ENCODE assay signal across 8 cellular contexts in genomic region chr16:85027349-85027967, GRCh38. TPM values are rescaled to one million over a fixed set of nuclear protein-coding genes. Genes with fewer than 3 reads are reported as not detected.
DNase-seq lines count a peak whose midpoint lies in the region; ATAC-seq and TF ChIP-seq lines count a peak whose summit lies in the region.

Gene KIAA0513, plus strand, starts transcription at chr16:85027795. Its CDS starts 39,277 bp downstream, at chr16:85067072.

- TF ChIP-seq POLR2A in stomach (IDR thresholded peaks at IDR 0.05), result peak in 2 of 4 donors; percentile 82 to 83

- ATAC-seq in GM23338, result peak; percentile 86

- WGBS in stomach, 5 donors, result 0% methylated on average over 16 to 59 of the region's 59 CpGs

- intact Hi-C loops in stomach (cut with DNase I; ENCODE audit: low total_unique reads), result no loop called here

- no peaks in the 10 kb centered on the region for H4K20me1 ChIP-seq in GM23338 (replicated peaks; ENCODE audit: insufficient read depth)

- H3K36me3 Mint-ChIP-seq in GM23338 (ENCODE audit: low read depth) (no peaks in the 10 kb centered on the region), neural crest cell (ENCODE audit: low read depth) (no peaks in the 10 kb centered on the region)

- H3K36me3 ChIP-seq in GM23338 (ENCODE audit: insufficient read depth), result no peaks in the 10 kb centered on the region
- peaks cover 0 to 11% (median 11%) of the 10 kb centered on the region in 4 donors for H3K36me3 ChIP-seq in stomach

- H3K4me2 ChIP-seq in GM23338, result peak within 1 kb of the TSS; percentile 81

- peak within 1 kb of the TSS; percentile 94; the same call in 1 of the 2 replicates for H3K27ac Mint-ChIP-seq in GM23338
- H3K27ac Mint-ChIP-seq in neural crest cell (ENCODE audit: unreplicated experiment), result peak within 1 kb of the TSS; percentile 94

- peaks cover 23% of the 10 kb centered on the region for H3K4me1 Mint-ChIP-seq in GM23338
- H3K4me1 Mint-ChIP-seq in neural crest cell, result peaks cover 27% of the 10 kb centered on the region

- POLR2A ChIA-PET in RWPE1 (lab: Yijun Ruan, JAX; ENCODE audit: low non-redundant PET), result interaction anchor here (0.6 to 1.2 kb wide), 4 partner anchors 11 to 716 kb away, joined by 3 to 4 read pairs (median 3); no protein-coding TSS in a partner anchor

- H3F3A ChIP-seq in GM23338 (replicated peaks; ENCODE audit: low read depth), result no peaks in the 10 kb centered on the region

- peak within 1 kb of the TSS; percentile 83 for H3K4me3 ChIP-seq in GM23338
- peak within 1 kb of the TSS; percentile 83 for H3K4me3 ChIP-seq in LNCaP clone FGC (ENCODE audit: low read depth, low read length)
- H3K4me3 ChIP-seq in stomach, result peak within 1 kb of the TSS; percentile 69 to 99 (median 88)

- H2AFZ ChIP-seq in GM23338, result peak within 1 kb of the TSS; percentile 98

- H3K9me3 ChIP-seq in stomach, result no peaks in the 10 kb centered on the region

- peaks cover 16% of the 10 kb centered on the region for H3K27me3 Mint-ChIP-seq in GM23338 (ENCODE audit: insufficient read depth, low read depth, poor library complexity)
- peaks cover 23% of the 10 kb centered on the region for H3K27me3 Mint-ChIP-seq in neural crest cell (ENCODE audit: low read depth)

- H3K4me3 Mint-ChIP-seq in GM23338 (peak within 1 kb of the TSS; percentile 88), neural crest cell (peak within 1 kb of the TSS; percentile 93)

- H3K9me2 ChIP-seq in GM23338 (ENCODE audit: insufficient read depth), result no peaks in the 10 kb centered on the region

- TF ChIP-seq CTCF in GM23338 (conservative IDR thresholded peaks at IDR 0.05; ENCODE audit: low read depth in 2 of 2), result peak in 1 of 2 experiments; percentile 29; a peak in 1 of 4 replicates
- peak; percentile 6; the same call in 1 of the 2 replicates for TF ChIP-seq CTCF in LNCaP clone FGC (IDR thresholded peaks at IDR 0.05; ENCODE audit: control insufficient read depth, extremely low read depth, insufficient read depth)
- TF ChIP-seq CTCF in RWPE1 (conservative IDR thresholded peaks at IDR 0.05; ENCODE audit: low read depth), result no peak
- peak; percentile 17 for TF ChIP-seq CTCF in neural crest cell (conservative IDR thresholded peaks at IDR 0.05)
- peak in 1 of 7 experiments; percentile 15 for TF ChIP-seq CTCF in stomach (IDR thresholded peaks at IDR 0.05)

- H3K79me2 ChIP-seq in GM23338 (replicated peaks; ENCODE audit: insufficient read depth), result no peaks in the 10 kb centered on the region

- H3K27ac ChIP-seq in GM23338 (ENCODE audit: low read depth), result no peak within 1 kb of the TSS
- peak within 1 kb of the TSS; percentile 76 for H3K27ac ChIP-seq in RWPE1
- H3K27ac ChIP-seq in stomach, result peak within 1 kb of the TSS; percentile 86 to 97 (median 95)

- H3K4me1 ChIP-seq in GM23338 (ENCODE audit: insufficient read depth) (peaks cover 16% of the 10 kb centered on the region; the same call in 1 of the 2 replicates), stomach (peaks cover 13 to 56% (median 41%) of the 10 kb centered on the region in 4 donors)

- no peak for TF ChIP-seq EP300 in stomach (IDR thresholded peaks at IDR 0.05)

- H3K9me3 Mint-ChIP-seq in GM23338, result no peaks in the 10 kb centered on the region
- H3K9me3 Mint-ChIP-seq in neural crest cell, result no peaks in the 10 kb centered on the region

- H3K27me3 ChIP-seq in GM23338 (ENCODE audit: insufficient read depth), result peaks cover 14% of the 10 kb centered on the region; the same call in 1 of the 2 replicates
- H3K27me3 ChIP-seq in stomach, result no peaks in the 10 kb centered on the region

- CTCF ChIA-PET in RWPE1 (lab: Yijun Ruan, JAX), result interaction anchor here (0.7 to 1.9 kb wide), 3 partner anchors 57 to 75 kb away, joined by 3 to 5 read pairs (median 3); no protein-coding TSS in a partner anchor

- DNase-seq in ELF-1 (ENCODE audit: low read depth, low spot score), result peak; percentile 95
- peak; percentile 94 for DNase-seq in GM23338 (ENCODE audit: low spot score)
- no peak for DNase-seq in LNCaP clone FGC (ENCODE audit: low read depth)
- peak; percentile 98 for DNase-seq in RWPE1 (ENCODE audit: low spot score)
- DNase-seq in activated effector memory CD4-positive, alpha-beta T cell treated with anti-CD3 and anti-CD28 coated beads, Interleukin-2, amount 50 U/mL, for 16 hours, result peak; percentile 98
- peak; percentile 88 for DNase-seq in fibroblast of the conjunctiva (ENCODE audit: low read depth)
- DNase-seq in neural crest cell (ENCODE audit: low read depth, low spot score), result peak; percentile 96
- peak; percentile 97 for DNase-seq in stomach

TF ChIP-seq in GM23338, 12 proteins besides CTCF, POLR2A, EP300 and RAD21:
- no peak for TF ChIP-seq REST (IDR thresholded peaks at IDR 0.05; ENCODE audit: unreplicated experiment)
- no peak for TF ChIP-seq EZH2phosphoT487 (IDR thresholded peaks at IDR 0.05; ENCODE audit: unreplicated experiment)
- TF ChIP-seq POLR2AphosphoS5 (IDR thresholded peaks at IDR 0.05; ENCODE audit: low read depth), result peak; percentile 91
- no peak for TF ChIP-seq ETS1 (IDR thresholded peaks at IDR 0.05)
TF ChIP-seq in GM23338: peak in this region for 1.

RNA-seq across cellular contexts. Expression of gene KIAA0513, which starts in this region (rescaled TPM):
- 7.8 and 8.7 TPM in 2 replicates for total RNA-seq in GM23338 (2014; rRNA removed; shearing (Covaris generic))
- polyA plus RNA-seq in GM23338 (2016; fragmentation: Nextera tagmentation; extraction: Ambion mirVana) (2.1 and 4.8 TPM in 2 replicates), stomach (10 to 100 TPM in 1 of 3 donors, 1 to 10 TPM in 2; 3.6 to 10.2 (median 8.4) TPM)
- total RNA-seq in neural crest cell (10.3 TPM in 2 replicates), stomach (10 to 100 TPM; 13.3 to 40.6 (median 17.6) TPM)
